ENCODE assay signal across 20 cellular contexts in the genomic region with DNA sequence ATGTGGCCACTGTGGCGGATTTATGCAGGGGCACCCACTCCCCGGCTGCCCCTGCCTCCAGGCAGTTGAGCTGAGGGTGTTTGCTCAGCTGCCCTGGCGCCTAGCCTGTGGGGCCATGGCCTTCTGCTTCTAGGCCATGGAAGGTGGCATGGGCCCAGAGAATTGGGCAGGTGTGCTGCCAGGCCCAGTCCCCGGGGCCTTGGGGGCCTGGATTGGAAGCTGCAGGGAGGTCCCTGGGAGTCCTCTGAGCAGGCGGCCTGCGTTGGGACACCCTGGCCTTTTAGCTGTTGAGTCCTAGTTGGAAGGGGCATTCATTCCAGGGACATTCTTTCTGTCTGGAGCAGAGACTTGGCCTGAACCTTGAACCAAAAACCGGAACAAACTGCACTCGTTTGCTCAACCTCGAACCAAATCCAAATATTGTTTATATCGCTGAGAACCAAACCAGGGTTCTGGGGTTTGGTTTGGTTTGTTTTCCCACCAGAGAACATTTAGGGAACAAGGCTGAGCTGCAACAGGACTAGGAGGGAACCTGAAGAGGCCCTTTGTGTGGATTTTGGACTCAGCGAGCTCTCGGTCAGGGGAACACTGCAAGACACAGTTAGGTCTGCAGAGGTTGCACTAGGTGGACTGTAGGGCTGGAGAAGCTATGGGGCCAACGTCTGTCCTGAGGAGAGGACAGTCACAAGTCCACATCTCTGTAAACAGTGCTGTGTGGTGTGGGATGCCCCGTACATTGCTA.
DNase-seq lines count a peak whose midpoint lies in the region; ATAC-seq and TF ChIP-seq lines count a peak whose summit lies in the region.
"Had no signal": no experiment of that assay in that cellular context is flagged by ENCODE, and none has a peak within 500 bp of the region (broad histone marks: within the 10 kb centered on the region; RNA-seq: fewer than 3 reads in every experiment).

No MANE protein-coding gene starts in this region.

- peak overlapping the region; percentile 69 for H3K4me2 ChIP-seq in skeletal muscle satellite cell (ENCODE audit: low read length)

- peak; percentile 77 for ATAC-seq in body of pancreas
- peak; percentile 79 for ATAC-seq in left lobe of liver
- no peak for ATAC-seq in left lung
- ATAC-seq: activated CD8-positive, alpha-beta T cell treated with anti-CD3 and anti-CD28 coated beads, Interleukin-2, amount 10 ng/mL, durations not matched to agents 7 days and 5 days; activated naive CD4-positive, alpha-beta T cell treated with anti-CD3 and anti-CD28 coated beads, Interleukin-2, amount 50 U/mL, for 72 hours; naive thymus-derived CD8-positive, alpha-beta T cell; stimulated activated naive CD8-positive, alpha-beta T cell treated with anti-CD3 and anti-CD28 coated beads, Interleukin-15, Interleukin-2, amounts not matched to agents 100 U/mL and 50 U/mL, for 24 hours had no signal

- peak in 1 of 3 donors; percentile 1 for TF ChIP-seq POLR2A in body of pancreas (IDR thresholded peaks at IDR 0.05)

- H3K9me3 ChIP-seq in body of pancreas (no peaks in the 10 kb centered on the region), skeletal muscle satellite cell (replicated peaks; ENCODE audit: low read length) (no peaks in the 10 kb centered on the region), left lung (no peaks in the 10 kb centered on the region)
- H3K9me3 ChIP-seq: uterus had no signal

- TF ChIP-seq CTCF in body of pancreas (IDR thresholded peaks at IDR 0.05) (no peak), left lung (IDR thresholded peaks at IDR 0.05) (no peak)

- peak overlapping the region; percentile 73 to 91 (median 86) for H3K27ac ChIP-seq in body of pancreas
- no peak overlapping the region for H3K27ac ChIP-seq in left lung
- H3K27ac ChIP-seq: epithelial cell of prostate, SJSA1, uterus had no signal

- peak; percentile 17 for DNase-seq in NCI-H1092 treated with DMSO at 0.1 percent for 48 hours (lab: John Stamatoyannopoulos, UW)
- peak; percentile 84 to 94 (median 91) for DNase-seq in body of pancreas
- peak; percentile 63 for DNase-seq in left lobe of liver (ENCODE audit: low spot score)
- DNase-seq in left lung: no peak
- DNase-seq in activated CD4-positive, alpha-beta T cell treated with anti-CD3 and anti-CD28 coated beads, Interleukin-2, amount 50 U/mL, for 4 hours: no peak
- no peak for DNase-seq in NCI-H1436 treated with DMSO at 0.1 percent for 48 hours (lab: John Stamatoyannopoulos, UW)
- no peak for DNase-seq in stimulated activated CD8-positive, alpha-beta memory T cell treated with anti-CD3 and anti-CD28 coated beads, Interleukin-4, amount 100 ng/mL, for 48 hours
- DNase-seq: activated B cell treated with CpG ODN at 0.5 μM for 24 hours; activated CD8-positive, alpha-beta T cell treated with anti-CD3 and anti-CD28 coated beads, Interleukin-2, amount 10 ng/mL, durations not matched to agents 7 days and 5 days; activated T-cell treated with anti-CD3 and anti-CD28 coated beads, Interleukin-2, amount 50 U/mL, for 48 hours; CD4-positive, alpha-beta memory T cell; DND-41; naive thymus-derived CD8-positive, alpha-beta T cell; NCI-H1436; stimulated activated naive CD8-positive, alpha-beta T cell treated with anti-CD3 and anti-CD28 coated beads, Interleukin-15, Interleukin-2, amounts not matched to agents 100 U/mL and 50 U/mL, for 24 hours; uterus had no signal

- H3K4me3 ChIP-seq in body of pancreas (no peak overlapping the region), skeletal muscle satellite cell (ENCODE audit: low read length) (no peak overlapping the region), left lung (no peak overlapping the region)
- H3K4me3 ChIP-seq: SJSA1, uterus had no signal

- H3K4me1 ChIP-seq in body of pancreas (peaks cover 74% of the 10 kb centered on the region), skeletal muscle satellite cell (ENCODE audit: control insufficient read depth, insufficient read depth, low read length) (peaks cover 54% of the 10 kb centered on the region), left lung (no peaks in the 10 kb centered on the region)
- H3K4me1 ChIP-seq: uterus had no signal

- peak overlapping the region; percentile 71 for H3K9ac ChIP-seq in skeletal muscle satellite cell (ENCODE audit: low read depth, low read length)

- no peaks in the 10 kb centered on the region for H3K36me3 ChIP-seq in body of pancreas (replicated peaks in 1 of 2; ENCODE audit: insufficient read depth in 1 of 2, low read depth in 2 of 2)
- no peaks in the 10 kb centered on the region for H3K36me3 ChIP-seq in skeletal muscle satellite cell (ENCODE audit: insufficient read depth, low read length)
- no peaks in the 10 kb centered on the region for H3K36me3 ChIP-seq in left lung
- H3K36me3 ChIP-seq: SJSA1, uterus had no signal

- intact Hi-C loops in body of pancreas (cut with DNase I) (no loop called here), left lung (cut with DNase I) (no loop called here)

- WGBS in body of pancreas, 2 donors: 51 to 56% methylated on average over 12 to 14 of the region's 14 CpGs

- no peaks in the 10 kb centered on the region for H3K27me3 ChIP-seq in body of pancreas
- H3K27me3 ChIP-seq in skeletal muscle satellite cell (ENCODE audit: control insufficient read depth, insufficient read depth, low read length): no peaks in the 10 kb centered on the region
- H3K27me3 ChIP-seq in left lung: peaks cover 0 to 28% of the 10 kb centered on the region in 2 donors
- H3K27me3 ChIP-seq: SJSA1, uterus had no signal

Comparison
In these comparisons a context has a peak if more than half of its experiments do, and no peak if none do; other contexts are left out.
1. DNase-seq: peak in NCI-H1092 treated with DMSO at 0.1 percent for 48 hours (single experiment), body of pancreas (4 of 4) and left lobe of liver (single experiment); none in left lung (0 of 2), activated CD4-positive, alpha-beta T cell treated with anti-CD3 and anti-CD28 coated beads, Interleukin-2, amount 50 U/mL, for 4 hours (0 of 2), NCI-H1436 treated with DMSO at 0.1 percent for 48 hours (single experiment) and stimulated activated CD8-positive, alpha-beta memory T cell treated with anti-CD3 and anti-CD28 coated beads, Interleukin-4, amount 100 ng/mL, for 48 hours (single experiment).
2. H3K27ac ChIP-seq: peak in body of pancreas (4 of 4); none in left lung (0 of 2).